In the genomic region with DNA sequence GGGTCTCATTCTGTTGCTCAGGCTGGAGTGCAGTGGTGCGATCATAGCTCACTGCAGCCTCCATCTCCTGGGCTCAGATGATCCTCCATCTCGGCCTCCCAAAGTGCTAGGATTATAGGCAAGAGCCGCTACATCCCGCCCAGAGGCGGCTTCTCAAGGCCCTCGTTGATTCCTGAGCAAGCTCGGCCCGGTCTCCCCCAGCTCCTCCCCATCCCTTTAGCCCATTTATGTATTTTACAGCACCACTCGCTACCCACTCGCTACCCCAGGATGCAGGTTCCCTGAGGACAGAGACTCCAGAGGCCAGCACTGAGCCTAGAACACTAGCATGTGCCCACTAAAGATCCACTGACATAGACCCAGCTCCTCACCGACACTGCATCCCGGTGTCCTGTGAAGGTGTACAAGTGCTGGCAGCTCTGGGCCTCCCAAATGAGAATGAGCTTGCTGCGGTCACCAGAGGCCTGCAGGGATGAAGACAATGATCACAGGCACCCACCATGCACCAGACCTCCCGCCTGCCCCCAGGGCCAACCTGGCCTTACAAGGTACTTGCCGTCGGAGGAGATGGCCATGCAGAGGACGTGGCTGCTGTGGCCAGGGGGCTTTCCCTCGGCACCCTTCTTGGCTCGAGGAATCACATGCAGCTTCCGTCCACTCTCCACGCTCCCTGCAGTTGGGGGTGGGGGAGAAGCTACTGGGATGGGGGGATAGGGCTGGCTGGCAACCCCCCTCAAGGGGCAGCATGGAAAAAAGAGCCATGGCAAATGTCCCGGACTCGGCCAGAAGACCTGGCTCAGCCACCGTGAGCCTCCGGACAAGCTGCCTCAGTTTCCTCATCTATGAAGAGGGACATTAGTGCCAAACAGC, we compare ENCODE assay signal across 31 cellular contexts. TPM values are rescaled to one million over a fixed set of nuclear protein-coding genes. Genes with fewer than 3 reads are reported as not detected.
"Had no signal": no experiment of that assay in that cellular context is flagged by ENCODE, and none has a peak within 500 bp of the region (broad histone marks: within the 10 kb centered on the region; RNA-seq: fewer than 3 reads in every experiment).

No MANE protein-coding gene starts in this region.

- H3K27ac ChIP-seq: adrenal gland, body of pancreas, coronary artery, gastrocnemius medialis, neural progenitor cell, transverse colon, VCaP had no signal

- FAIRE-seq: TTC549 had no signal

- H3K4me3 Mint-ChIP-seq: activated CD4-positive, alpha-beta memory T cell treated with anti-CD3 and anti-CD28 coated beads for 36 hours; activated CD4-positive, alpha-beta T cell treated with anti-CD3 and anti-CD28 coated beads, Interleukin-2, amount 10 ng/mL, durations not matched to agents 24 days and 14 days; activated naive CD8-positive, alpha-beta T cell treated with anti-CD3 and anti-CD28 coated beads for 36 hours; activated T-cell treated with anti-CD3 and anti-CD28 coated beads, Interleukin-2, amount 50 U/mL, for 72 hours; effector memory CD8-positive, alpha-beta T cell; neural progenitor cell; T-helper 1 cell treated with Interleukin-12 subunit alpha and Interleukin-12 subunit beta and Interleukin-4 antibody, amounts not matched to agents 30 μg/mL and 1 μg/mL, for 36 hours had no signal

- H3K9me3 Mint-ChIP-seq: activated CD4-positive, alpha-beta memory T cell treated with anti-CD3 and anti-CD28 coated beads for 36 hours; activated CD4-positive, alpha-beta T cell treated with anti-CD3 and anti-CD28 coated beads, Interleukin-2, amount 10 ng/mL, durations not matched to agents 24 days and 14 days; activated naive CD8-positive, alpha-beta T cell treated with anti-CD3 and anti-CD28 coated beads for 36 hours; activated T-cell treated with anti-CD3 and anti-CD28 coated beads, Interleukin-2, amount 50 U/mL, for 72 hours; effector memory CD8-positive, alpha-beta T cell; naive thymus-derived CD8-positive, alpha-beta T cell; neural progenitor cell; T-helper 1 cell treated with Interleukin-12 subunit alpha and Interleukin-12 subunit beta and Interleukin-4 antibody, amounts not matched to agents 30 μg/mL and 1 μg/mL, for 36 hours had no signal

- H3K27me3 ChIP-seq: adrenal gland, body of pancreas, gastrocnemius medialis, neural progenitor cell, transverse colon had no signal

- ATAC-seq: activated T-cell treated with anti-CD3 and anti-CD28 coated beads, Interleukin-2, amount 50 U/mL, for 72 hours; body of pancreas; effector memory CD8-positive, alpha-beta T cell; gastrocnemius medialis; left colon; naive thymus-derived CD8-positive, alpha-beta T cell had no signal

- DNase-seq: activated CD4-positive, alpha-beta memory T cell treated with anti-CD3 and anti-CD28 coated beads for 36 hours; activated CD4-positive, alpha-beta T cell treated with anti-CD3 and anti-CD28 coated beads, Interleukin-2, amount 10 ng/mL, durations not matched to agents 24 days and 14 days; activated CD4-positive, CD25-positive, alpha-beta regulatory T cell treated with anti-CD3 and anti-CD28 coated beads, Interleukin-2, amount 50 U/mL, for 72 hours; activated naive CD4-positive, alpha-beta T cell; activated naive CD8-positive, alpha-beta T cell treated with anti-CD3 and anti-CD28 coated beads for 36 hours; activated T-cell treated with anti-CD3 and anti-CD28 coated beads, Interleukin-2, amount 50 U/mL, for 72 hours; body of pancreas; effector memory CD8-positive, alpha-beta T cell; gastrocnemius medialis; glutamatergic neuron; left colon; occipital lobe; SK-N-SH; stimulated activated CD4-positive, alpha-beta T cell treated with anti-CD3 and anti-CD28 coated beads, Interleukin-15, amount 100 ng/mL, for 24 hours; stimulated activated CD4-positive, alpha-beta T cell treated with anti-CD3 and anti-CD28 coated beads, Interleukin-2, amount 100 ng/mL, for 24 hours; stimulated activated naive CD4-positive, alpha-beta T cell; SW 1271; T-helper 9 cell; transverse colon had no signal

- H3K4me3 ChIP-seq: adrenal gland, body of pancreas, coronary artery, gastrocnemius medialis, neural progenitor cell, smooth muscle cell, transverse colon had no signal

- H3K9me3 ChIP-seq: adrenal gland, body of pancreas, gastrocnemius medialis, SK-N-SH, transverse colon had no signal

- H3K9ac ChIP-seq: neural progenitor cell, SK-N-SH had no signal

- H3K27ac Mint-ChIP-seq: activated CD4-positive, alpha-beta memory T cell treated with anti-CD3 and anti-CD28 coated beads for 36 hours; activated CD4-positive, alpha-beta T cell treated with anti-CD3 and anti-CD28 coated beads, Interleukin-2, amount 10 ng/mL, durations not matched to agents 24 days and 14 days; activated naive CD8-positive, alpha-beta T cell treated with anti-CD3 and anti-CD28 coated beads for 36 hours; activated T-cell treated with anti-CD3 and anti-CD28 coated beads, Interleukin-2, amount 50 U/mL, for 72 hours; effector memory CD8-positive, alpha-beta T cell; naive thymus-derived CD8-positive, alpha-beta T cell; neural progenitor cell; T-helper 1 cell treated with Interleukin-12 subunit alpha and Interleukin-12 subunit beta and Interleukin-4 antibody, amounts not matched to agents 30 μg/mL and 1 μg/mL, for 36 hours had no signal

- H3K27me3 Mint-ChIP-seq: activated CD4-positive, alpha-beta memory T cell treated with anti-CD3 and anti-CD28 coated beads for 36 hours; activated CD4-positive, alpha-beta T cell treated with anti-CD3 and anti-CD28 coated beads, Interleukin-2, amount 10 ng/mL, durations not matched to agents 24 days and 14 days; activated naive CD8-positive, alpha-beta T cell treated with anti-CD3 and anti-CD28 coated beads for 36 hours; effector memory CD8-positive, alpha-beta T cell; naive thymus-derived CD8-positive, alpha-beta T cell had no signal

- H2AFZ ChIP-seq: neural progenitor cell had no signal

- H3K36me3 ChIP-seq: neural progenitor cell had no signal

- H3K4me2 ChIP-seq: neural progenitor cell, SK-N-SH, smooth muscle cell had no signal

RNA-seq across cellular contexts. Expression of a gene that starts 19.1 kb away (rescaled TPM):
- total RNA-seq: activated CD4-positive, alpha-beta memory T cell treated with anti-CD3 and anti-CD28 coated beads for 36 hours; activated CD4-positive, alpha-beta T cell treated with anti-CD3 and anti-CD28 coated beads, Interleukin-2, amount 10 ng/mL, durations not matched to agents 24 days and 14 days; activated naive CD8-positive, alpha-beta T cell treated with anti-CD3 and anti-CD28 coated beads for 36 hours; aorta; body of pancreas; left colon; naive thymus-derived CD8-positive, alpha-beta T cell; transverse colon had no signal
- polyA plus RNA-seq: naive thymus-derived CD8-positive, alpha-beta T cell had no signal

RNA-seq across cellular contexts. Expression of a gene that starts 33.0 kb away (rescaled TPM):
- total RNA-seq: activated CD4-positive, alpha-beta memory T cell treated with anti-CD3 and anti-CD28 coated beads for 36 hours; activated CD4-positive, alpha-beta T cell treated with anti-CD3 and anti-CD28 coated beads, Interleukin-2, amount 10 ng/mL, durations not matched to agents 24 days and 14 days; activated naive CD8-positive, alpha-beta T cell treated with anti-CD3 and anti-CD28 coated beads for 36 hours; activated T-cell treated with anti-CD3 and anti-CD28 coated beads, Interleukin-2, amount 50 U/mL, for 72 hours; adrenal gland; aorta; body of pancreas; cerebellum; gastrocnemius medialis; left colon; liver; naive thymus-derived CD8-positive, alpha-beta T cell; occipital lobe; smooth muscle cell; temporal lobe; transverse colon had no signal
- polyA plus RNA-seq: adrenal gland; aorta; liver; naive thymus-derived CD8-positive, alpha-beta T cell; SK-N-SH; smooth muscle cell had no signal
